ENCODE assay signal across 11 cellular contexts in genomic region chr15:90481023-90481422, GRCh38. TPM values are rescaled to one million over a fixed set of nuclear protein-coding genes. Genes with fewer than 3 reads are reported as not detected.
DNase-seq lines count a peak whose midpoint lies in the region; ATAC-seq, FAIRE-seq and TF ChIP-seq lines count a peak whose summit lies in the region.
"Had no signal": no experiment of that assay in that cellular context is flagged by ENCODE, and none has a peak within 500 bp of the region (broad histone marks: within the 10 kb centered on the region; RNA-seq: fewer than 3 reads in every experiment).

No MANE protein-coding gene starts in this region.

- H3K27me3 Mint-ChIP-seq in activated CD4-positive, alpha-beta T cell treated with anti-CD3 and anti-CD28 coated beads for 36 hours, result no peaks in the 10 kb centered on the region

- no peak overlapping the region for H3K4me3 Mint-ChIP-seq in activated CD4-positive, alpha-beta T cell treated with anti-CD3 and anti-CD28 coated beads for 36 hours

- peak; percentile 65 for ATAC-seq in activated CD4-positive, alpha-beta T cell treated with anti-CD3 and anti-CD28 coated beads for 36 hours
- ATAC-seq in lower lobe of right lung (peak; percentile 41 to 42), left lobe of liver (no peak)

- intact Hi-C loops in activated CD4-positive, alpha-beta T cell treated with anti-CD3 and anti-CD28 coated beads for 36 hours (cut with DNase I, micrococcal nuclease), result loop anchor here in 1 of 2 experiments (5.0 kb wide), 1 partner anchor 339 kb away; no protein-coding TSS in a partner anchor
- intact Hi-C loops in lower lobe of right lung (cut with DNase I), result no loop called here

- no peaks in the 10 kb centered on the region for H3K9me3 Mint-ChIP-seq in activated CD4-positive, alpha-beta T cell treated with anti-CD3 and anti-CD28 coated beads for 36 hours (ENCODE audit: low read depth)

- no peak for TF ChIP-seq CTCF in lower lobe of right lung (IDR thresholded peaks at IDR 0.05)

- peak in 2 of 3 experiments; percentile 1 to 9 for DNase-seq in stimulated activated CD4-positive, alpha-beta T cell treated with anti-CD3 and anti-CD28 coated beads, TNF-alpha, amount 100 ng/mL, for 24 hours (ENCODE audit: low read depth in 3 of 3)
- no peak for DNase-seq in stimulated activated CD4-positive, alpha-beta T cell treated with anti-CD3 and anti-CD28 coated beads, Interleukin-2, amount 100 ng/mL, for 48 hours
- DNase-seq in activated CD4-positive, alpha-beta T cell treated with anti-CD3 and anti-CD28 coated beads for 36 hours, result peak; percentile 54
- DNase-seq in lower lobe of right lung, result no peak
- DNase-seq in anterior cingulate cortex (lab: John Stamatoyannopoulos, UW), result no peak
- no peak for DNase-seq in H54 (ENCODE audit: insufficient read length, low spot score)
- DNase-seq in NCI-H446 treated with DMSO at 0.1 percent for 48 hours (lab: John Stamatoyannopoulos, UW), result no peak
- no peak for DNase-seq in left lobe of liver (ENCODE audit: low spot score)
- DNase-seq: NCI-H748 treated with DMSO at 0.1 percent for 48 hours, occipital lobe had no signal

- no peak overlapping the region for H3K27ac Mint-ChIP-seq in activated CD4-positive, alpha-beta T cell treated with anti-CD3 and anti-CD28 coated beads for 36 hours

- POLR2A ChIA-PET in activated CD4-positive, alpha-beta T cell treated with anti-CD3 and anti-CD28 coated beads for 36 hours (lab: Charles Lee), result interaction anchor here (0.6 kb wide), 1 partner anchor 188 kb away, joined by 5 read pairs; no protein-coding TSS in a partner anchor

- H3K4me1 Mint-ChIP-seq in activated CD4-positive, alpha-beta T cell treated with anti-CD3 and anti-CD28 coated beads for 36 hours, result peaks cover 18% of the 10 kb centered on the region

- no peak for TF ChIP-seq POLR2A in H54 (IDR thresholded peaks at IDR 0.05; ENCODE audit: low read depth, low read length)

- peaks cover 97% of the 10 kb centered on the region for H3K36me3 ChIP-seq in lower lobe of right lung

- CTCF ChIA-PET in activated CD4-positive, alpha-beta T cell treated with anti-CD3 and anti-CD28 coated beads for 36 hours (lab: Charles Lee), result interaction anchor here (0.6 to 6.7 kb wide), 13 partner anchors 14 to 179 kb away, joined by 3 to 114 read pairs (median 6); no protein-coding TSS in a partner anchor

- H3K4me3 ChIP-seq in lower lobe of right lung, result no peak overlapping the region

- peaks cover 64% of the 10 kb centered on the region for H3K36me3 Mint-ChIP-seq in activated CD4-positive, alpha-beta T cell treated with anti-CD3 and anti-CD28 coated beads for 36 hours (ENCODE audit: low read depth)

- FAIRE-seq in H54 (lab: Jason Lieb, UNC), result no peak

- no peaks in the 10 kb centered on the region for H3K9me3 ChIP-seq in lower lobe of right lung

- H3K27ac ChIP-seq in lower lobe of right lung, result no peak overlapping the region
- H3K27ac ChIP-seq: C4-2B had no signal

- H3K4me1 ChIP-seq in lower lobe of right lung, result peaks cover 19% of the 10 kb centered on the region

- H3K27me3 ChIP-seq in lower lobe of right lung (ENCODE audit: low read depth), result no peaks in the 10 kb centered on the region

RNA-seq across cellular contexts. Expression of gene CRTC3, which starts 48.7 kb away (rescaled TPM):
- 10 to 100 TPM; 32.4 to 36.2 TPM for total RNA-seq in activated CD4-positive, alpha-beta T cell treated with anti-CD3 and anti-CD28 coated beads for 36 hours
- 40.6 TPM for total RNA-seq in lower lobe of right lung
- 14.7 TPM for total RNA-seq in left lobe of liver

Comparison
In these comparisons a context has a peak if more than half of its experiments do, and no peak if none do; other contexts are left out.
1. DNase-seq: peak in stimulated activated CD4-positive, alpha-beta T cell treated with anti-CD3 and anti-CD28 coated beads, TNF-alpha, amount 100 ng/mL, for 24 hours (2 of 3) and activated CD4-positive, alpha-beta T cell treated with anti-CD3 and anti-CD28 coated beads for 36 hours (single experiment); none in stimulated activated CD4-positive, alpha-beta T cell treated with anti-CD3 and anti-CD28 coated beads, Interleukin-2, amount 100 ng/mL, for 48 hours (0 of 2), lower lobe of right lung (single experiment), anterior cingulate cortex (0 of 58), H54 (single experiment), NCI-H446 treated with DMSO at 0.1 percent for 48 hours (single experiment) and left lobe of liver (single experiment).